In the genomic region with DNA sequence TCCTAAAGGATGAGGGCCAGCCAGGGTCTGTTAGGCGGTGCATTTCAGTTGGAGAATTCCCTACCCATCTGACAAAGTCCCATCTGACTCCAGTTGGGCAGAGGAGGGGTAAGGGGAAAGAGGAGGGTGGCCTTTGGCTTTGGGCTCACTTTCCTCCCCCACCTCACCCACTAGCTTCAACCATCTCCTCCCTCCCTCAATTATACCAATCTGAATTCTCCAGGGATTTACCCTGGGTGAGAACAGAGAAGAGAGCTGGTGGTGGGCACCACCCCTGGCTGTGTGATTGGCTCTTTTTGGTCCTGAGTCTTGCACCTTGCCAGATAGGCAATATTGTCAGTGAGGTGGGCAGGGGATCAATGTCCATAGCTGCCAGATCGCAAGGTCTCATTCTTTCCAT, we compare ENCODE assay signal across 1 cellular context.
A peak's percentile ranks its signal among the peaks of the same experiment; 100 is the strongest.
TF ChIP-seq lines count a peak whose summit lies in the region.

No MANE protein-coding gene starts in this region.

TF ChIP-seq in GM12878, 131 proteins besides CTCF, POLR2A, EP300 and RAD21:
- TF ChIP-seq SREBF1 (IDR thresholded peaks at IDR 0.05; ENCODE audit: low read length) (no peak), RUNX3 (IDR thresholded peaks at IDR 0.05; ENCODE audit: low read length) (no peak), TCF12 (IDR thresholded peaks at IDR 0.05; ENCODE audit: low read depth, low read length) (no peak), IKZF1 (conservative IDR thresholded peaks at IDR 0.05) (0 out of 2 replicates have a peak, but pooled peaks have one; percentile 12), MEF2B (IDR thresholded peaks at IDR 0.05; ENCODE audit: partially characterized antibody, poor library complexity, severe bottlenecking) (peak; percentile 51), YY1 (IDR thresholded peaks at IDR 0.05; ENCODE audit: low read depth, low read length) (no peak), KAT2A (conservative IDR thresholded peaks at IDR 0.05; ENCODE audit: control insufficient read depth, low read depth, low read length) (no peak)
